Comparison of ENCODE assay signal across 29 cellular contexts in genomic region chr14:96242126-96242525, GRCh38. TPM values are rescaled to one million over a fixed set of nuclear protein-coding genes. Genes with fewer than 3 reads are reported as not detected.
"Had no signal": no experiment of that assay in that cellular context is flagged by ENCODE, and none has a peak within 500 bp of the region (broad histone marks: within the 10 kb centered on the region; RNA-seq: fewer than 3 reads in every experiment).

No MANE protein-coding gene starts in this region.

- H3K27ac ChIP-seq: neutrophil, pancreas, psoas muscle, skin epidermis, stomach, thoracic aorta, thyroid gland, tibial nerve, upper lobe of left lung, uterus had no signal

- H3K36me3 ChIP-seq: neutrophil, thoracic aorta, upper lobe of left lung, uterus had no signal

- ATAC-seq: naive thymus-derived CD8-positive, alpha-beta T cell; pancreas; psoas muscle; right cardiac atrium; sciatic nerve; stimulated activated effector memory CD8-positive, alpha-beta T cell treated with anti-CD3 and anti-CD28 coated beads, Interleukin-12 subunit alpha, Interleukin-12 subunit beta, amount 100 ng/mL, for 72 hours; stimulated activated naive B cell treated with anti-CD40 and anti-IgM and Interleukin-4, amounts not matched to agents 10 μg/mL and 1 μg/mL and 100 μg/mL, for 72 hours had no signal

- H3K4me2 ChIP-seq: smooth muscle cell had no signal

- H3K4me1 ChIP-seq: pancreas, psoas muscle, stomach, thyroid gland, uterus had no signal

- DNase-seq: naive B cell; naive thymus-derived CD8-positive, alpha-beta T cell; nephron progenitor cell; nucleus accumbens; pancreas; psoas muscle; right cardiac atrium; stimulated activated CD4-positive, alpha-beta T cell treated with anti-CD3 and anti-CD28 coated beads, Interleukin-15, amount 100 ng/mL, for 24 hours; stimulated activated CD4-positive, alpha-beta T cell treated with anti-CD3 and anti-CD28 coated beads, Interleukin-2, amount 100 ng/mL, for 24 hours; stimulated activated CD4-positive, alpha-beta T cell treated with anti-CD3 and anti-CD28 coated beads, Interleukin-2, amount 100 ng/mL, for 48 hours; stimulated activated CD4-positive, alpha-beta T cell treated with anti-CD3 and anti-CD28 coated beads, Interleukin-4, amount 100 ng/mL, for 24 hours; stimulated activated naive B cell treated with anti-CD40 and anti-IgM and Interleukin-4, amounts not matched to agents 10 μg/mL and 1 μg/mL and 100 μg/mL, for 72 hours; stimulated activated naive CD4-positive, alpha-beta T cell treated with Interleukin-2 at 50 U/mL for 16 hours; stomach; thyroid gland; trophoblast cell; upper lobe of left lung; uterus had no signal

- H3K4me3 ChIP-seq: pancreas, psoas muscle, skin epidermis, smooth muscle cell, stomach, thoracic aorta, thyroid gland, tibial nerve, upper lobe of left lung, uterus had no signal

- FAIRE-seq: pancreas had no signal

- H3K27me3 ChIP-seq: pancreas, thyroid gland, tibial nerve, upper lobe of left lung, uterus had no signal

- H3K9me3 ChIP-seq: neutrophil, pancreas, psoas muscle, stomach, thoracic aorta, thyroid gland, upper lobe of left lung, uterus had no signal

RNA-seq across cellular contexts. Expression of gene BDKRB1, which starts 13.9 kb away (rescaled TPM):
- total RNA-seq: naive thymus-derived CD8-positive, alpha-beta T cell; neural crest cell; osteocyte; progenitor cell of endocrine pancreas; right cardiac atrium; temporal lobe had no signal
- polyA plus RNA-seq: naive thymus-derived CD8-positive, alpha-beta T cell had no signal

RNA-seq across cellular contexts. Expression of gene BDKRB2, which starts 37.5 kb away (rescaled TPM):
- total RNA-seq: naive thymus-derived CD8-positive, alpha-beta T cell had no signal
- polyA plus RNA-seq: naive thymus-derived CD8-positive, alpha-beta T cell had no signal
